In genomic region chr19:58261600-58261967, GRCh38 we compare ENCODE assay signal across 27 cellular contexts. TPM values are rescaled to one million over a fixed set of nuclear protein-coding genes. Genes with fewer than 3 reads are reported as not detected.
DNase-seq lines count a peak whose midpoint lies in the region; ATAC-seq, FAIRE-seq and TF ChIP-seq lines count a peak whose summit lies in the region.
"Had no signal": no experiment of that assay in that cellular context is flagged by ENCODE, and none has a peak within 500 bp of the region (broad histone marks: within the 10 kb centered on the region; RNA-seq: fewer than 3 reads in every experiment).

No MANE protein-coding gene starts in this region.

- no TSS peak for BruUV-seq in PC-3 (replicated peaks; lab: Mats Ljungman, UMichigan)
- BruUV-seq in endothelial cell of umbilical vein (replicated peaks; lab: Mats Ljungman, UMichigan), result no TSS peak

- POLR2A ChIA-PET in PC-3 (lab: Charles Lee; ENCODE audit: unreplicated experiment), result no interaction called here
- POLR2A ChIA-PET in endothelial cell of umbilical vein (lab: Charles Lee), result no interaction called here

- H3K27me3 Mint-ChIP-seq in natural killer cell (ENCODE audit: low read depth in 2 of 2), result no peaks in the 10 kb centered on the region
- H3K27me3 Mint-ChIP-seq: activated CD8-positive, alpha-beta memory T cell treated with anti-CD3 and anti-CD28 coated beads, Interleukin-2, amount 10 ng/mL, durations not matched to agents 7 days and 5 days; activated naive CD4-positive, alpha-beta T cell treated with anti-CD3 and anti-CD28 coated beads, Interleukin-2, amount 10 ng/mL, durations not matched to agents 7 days and 5 days; central memory CD8-positive, alpha-beta T cell; memory B cell; naive B cell; stimulated activated memory B cell treated with anti-CD40 and anti-IgM and Interleukin-4, amounts not matched to agents 10 μg/mL and 1 μg/mL and 100 μg/mL, for 72 hours had no signal

- FAIRE-seq in endothelial cell of umbilical vein (lab: Jason Lieb, UNC), result no peak

- no peak overlapping the region for H3K27ac ChIP-seq in PC-3 (ENCODE audit: low read length)
- no peak overlapping the region for H3K27ac ChIP-seq in endothelial cell of umbilical vein (ENCODE audit: insufficient read depth, low read depth, low read length)
- H3K27ac ChIP-seq in stomach smooth muscle (ENCODE audit: low read length), result no peak overlapping the region
- H3K27ac ChIP-seq in effector memory CD4-positive, alpha-beta T cell (ENCODE audit: insufficient read depth, low read length, poor library complexity, severe bottlenecking), result no peak overlapping the region
- H3K27ac ChIP-seq: 22Rv1, epithelial cell of prostate, SK-N-MC had no signal

- H3K36me3 ChIP-seq in PC-3 (ENCODE audit: low read depth, low read length), result peaks cover 91% of the 10 kb centered on the region
- H3K36me3 ChIP-seq in endothelial cell of umbilical vein (ENCODE audit: control insufficient read depth in 2 of 2, extremely low read depth in 1 of 2, insufficient read depth in 2 of 2, low read length in 2 of 2), result peaks cover 13 to 20% of the 10 kb centered on the region in 2 experiments
- peaks cover 65 to 68% of the 10 kb centered on the region in 2 donors for H3K36me3 ChIP-seq in stomach smooth muscle (ENCODE audit: control insufficient read depth in 2 of 2, insufficient read depth in 2 of 2, low read length in 2 of 2)
- H3K36me3 ChIP-seq in effector memory CD4-positive, alpha-beta T cell (ENCODE audit: control insufficient read depth, insufficient read depth, low read length), result peaks cover 65% of the 10 kb centered on the region

- no peak for ATAC-seq in PC-3
- no peak for ATAC-seq in natural killer cell
- ATAC-seq: activated CD8-positive, alpha-beta memory T cell treated with anti-CD3 and anti-CD28 coated beads, Interleukin-2, amount 10 ng/mL, durations not matched to agents 7 days and 5 days; stimulated activated memory B cell treated with anti-CD40 and anti-IgM and Interleukin-4, amounts not matched to agents 10 μg/mL and 1 μg/mL and 100 μg/mL, for 72 hours had no signal

- H3K9me3 Mint-ChIP-seq in natural killer cell, result peaks cover 7 to 17% of the 10 kb centered on the region in 2 donors

- H4K20me1 ChIP-seq in PC-3 (ENCODE audit: low read length) (no peaks in the 10 kb centered on the region), endothelial cell of umbilical vein (replicated peaks; ENCODE audit: control insufficient read depth, extremely low read depth, insufficient read depth, low read length) (no peaks in the 10 kb centered on the region)

- H3K9me3 ChIP-seq in PC-3 (ENCODE audit: low read length) (peaks cover 84% of the 10 kb centered on the region), endothelial cell of umbilical vein (replicated peaks; ENCODE audit: control insufficient read depth, insufficient read depth, low read length) (peaks cover 47% of the 10 kb centered on the region), stomach smooth muscle (ENCODE audit: control insufficient read depth in 2 of 2, low read length in 2 of 2) (peaks cover 56 to 94% of the 10 kb centered on the region in 2 donors)
- peaks cover 85% of the 10 kb centered on the region for H3K9me3 ChIP-seq in effector memory CD4-positive, alpha-beta T cell (ENCODE audit: control insufficient read depth, low read length)

- H2AFZ ChIP-seq in PC-3 (ENCODE audit: low read length) (no peak overlapping the region), endothelial cell of umbilical vein (ENCODE audit: low read depth, low read length) (no peak overlapping the region)

- TF ChIP-seq POLR2A in endothelial cell of umbilical vein (IDR thresholded peaks at IDR 0.05; ENCODE audit: low read depth, low read length), result no peak

- DNase-seq in DMS53 (lab: John Stamatoyannopoulos, UW) (peak; percentile 44), DMS53 treated with DMSO at 0.1 percent for 48 hours (lab: John Stamatoyannopoulos, UW; ENCODE audit: unreplicated experiment) (no peak), PC-3 (no peak), endothelial cell of umbilical vein (ENCODE audit: low read depth, low spot score) (no peak), natural killer cell (no peak), GDM1 (lab: John Stamatoyannopoulos, UW) (no peak)
- DNase-seq in effector memory CD4-positive, alpha-beta T cell, result no peak
- DNase-seq: activated CD4-positive, alpha-beta T cell treated with anti-CD3 and anti-CD28 coated beads for 4 hours; activated CD8-positive, alpha-beta memory T cell treated with anti-CD3 and anti-CD28 coated beads, Interleukin-2, amount 10 ng/mL, durations not matched to agents 7 days and 5 days; activated naive CD4-positive, alpha-beta T cell treated with anti-CD3 and anti-CD28 coated beads, Interleukin-2, amount 10 ng/mL, durations not matched to agents 7 days and 5 days; Caco-2; HFFc6; naive B cell; NCI-H1105 treated with DMSO at 0.1 percent for 48 hours; NCI-H2029; NCI-H226; NCI-H748 treated with DMSO at 0.1 percent for 48 hours; stimulated activated CD4-positive, alpha-beta T cell treated with anti-CD3 and anti-CD28 coated beads, Interleukin-2, amount 100 ng/mL, for 48 hours had no signal

- peaks cover 0 to 5% of the 10 kb centered on the region in 2 donors for H3K4me1 Mint-ChIP-seq in natural killer cell
- H3K4me1 Mint-ChIP-seq: activated CD8-positive, alpha-beta memory T cell treated with anti-CD3 and anti-CD28 coated beads, Interleukin-2, amount 10 ng/mL, durations not matched to agents 7 days and 5 days; activated naive CD4-positive, alpha-beta T cell treated with anti-CD3 and anti-CD28 coated beads, Interleukin-2, amount 10 ng/mL, durations not matched to agents 7 days and 5 days; central memory CD8-positive, alpha-beta T cell; memory B cell; stimulated activated memory B cell treated with anti-CD40 and anti-IgM and Interleukin-4, amounts not matched to agents 10 μg/mL and 1 μg/mL and 100 μg/mL, for 72 hours had no signal

- no peaks in the 10 kb centered on the region for H3K9me1 ChIP-seq in endothelial cell of umbilical vein (replicated peaks; ENCODE audit: control insufficient read depth, extremely low read depth, insufficient read depth, low read length)

- CTCF ChIA-PET in PC-3 (lab: Charles Lee), result no interaction called here
- CTCF ChIA-PET in endothelial cell of umbilical vein (lab: Charles Lee), result no interaction called here

- H3K4me3 Mint-ChIP-seq in natural killer cell, result no peak overlapping the region
- H3K4me3 Mint-ChIP-seq: activated CD8-positive, alpha-beta memory T cell treated with anti-CD3 and anti-CD28 coated beads, Interleukin-2, amount 10 ng/mL, durations not matched to agents 7 days and 5 days; activated naive CD4-positive, alpha-beta T cell treated with anti-CD3 and anti-CD28 coated beads, Interleukin-2, amount 10 ng/mL, durations not matched to agents 7 days and 5 days; activated T-helper 1 cell treated with anti-CD3 and anti-CD28 coated beads, Interleukin-12 subunit alpha, Interleukin-12 subunit beta, Interleukin-2, Interleukin-4 antibody, amounts not matched to agents 30 ng/mL and 10 ng/mL and 1 ng/mL, durations not matched to agents 14 hours and 24 hours and 36 hours; central memory CD8-positive, alpha-beta T cell; HFFc6; memory B cell; naive B cell; stimulated activated memory B cell treated with anti-CD40 and anti-IgM and Interleukin-4, amounts not matched to agents 10 μg/mL and 1 μg/mL and 100 μg/mL, for 72 hours; T-helper 1 cell treated with Interleukin-12 subunit alpha and Interleukin-12 subunit beta and Interleukin-4 antibody, amounts not matched to agents 30 μg/mL and 1 μg/mL, for 36 hours had no signal

- H3F3A ChIP-seq in PC-3 (ENCODE audit: low read length, unreplicated experiment), result no peaks in the 10 kb centered on the region

- H3K36me3 Mint-ChIP-seq in natural killer cell, result peaks cover 36% of the 10 kb centered on the region

- H3K27ac Mint-ChIP-seq in natural killer cell, result no peak overlapping the region
- H3K27ac Mint-ChIP-seq: activated CD8-positive, alpha-beta memory T cell treated with anti-CD3 and anti-CD28 coated beads, Interleukin-2, amount 10 ng/mL, durations not matched to agents 7 days and 5 days; activated naive CD4-positive, alpha-beta T cell treated with anti-CD3 and anti-CD28 coated beads, Interleukin-2, amount 10 ng/mL, durations not matched to agents 7 days and 5 days; activated T-helper 1 cell treated with anti-CD3 and anti-CD28 coated beads, Interleukin-12 subunit alpha, Interleukin-12 subunit beta, Interleukin-2, Interleukin-4 antibody, amounts not matched to agents 30 ng/mL and 10 ng/mL and 1 ng/mL, durations not matched to agents 14 hours and 24 hours and 36 hours; HFFc6; memory B cell; naive B cell; stimulated activated memory B cell treated with anti-CD40 and anti-IgM and Interleukin-4, amounts not matched to agents 10 μg/mL and 1 μg/mL and 100 μg/mL, for 72 hours; T-helper 1 cell treated with Interleukin-12 subunit alpha and Interleukin-12 subunit beta and Interleukin-4 antibody, amounts not matched to agents 30 μg/mL and 1 μg/mL, for 36 hours had no signal

- H3K4me1 ChIP-seq in PC-3 (ENCODE audit: insufficient read depth, low read length) (no peaks in the 10 kb centered on the region), endothelial cell of umbilical vein (ENCODE audit: control insufficient read depth, extremely low read depth, insufficient read depth, low read length) (no peaks in the 10 kb centered on the region), stomach smooth muscle (ENCODE audit: control insufficient read depth, insufficient read depth, low read length) (no peaks in the 10 kb centered on the region)
- no peaks in the 10 kb centered on the region for H3K4me1 ChIP-seq in effector memory CD4-positive, alpha-beta T cell (ENCODE audit: control insufficient read depth, insufficient read depth, low read length, poor library complexity, severe bottlenecking)
- H3K4me1 ChIP-seq: Caco-2 had no signal

- intact Hi-C loops in PC-3 (cut with micrococcal nuclease), result no loop called here
- intact Hi-C loops in endothelial cell of umbilical vein (cut with micrococcal nuclease), result no loop called here
- intact Hi-C loops in natural killer cell (cut with micrococcal nuclease), result loop anchor here (10.0 kb wide), 1 partner anchor 57 kb away; no protein-coding TSS in a partner anchor

- dilution Hi-C loops in endothelial cell of umbilical vein (cut with MboI; ENCODE audit: extremely low pct_ligation_motif_present, low sequenced_read_pairs), result no loop called here

- H3K79me2 ChIP-seq in PC-3 (ENCODE audit: low read length) (no peaks in the 10 kb centered on the region), endothelial cell of umbilical vein (ENCODE audit: control insufficient read depth, insufficient read depth, low read length) (no peaks in the 10 kb centered on the region)

- H3K9me2 ChIP-seq in PC-3 (replicated peaks; ENCODE audit: low read length), result no peaks in the 10 kb centered on the region

- H3K4me3 ChIP-seq in PC-3 (ENCODE audit: low read length), result peak overlapping the region; percentile 7; the same call in 1 of the 2 replicates
- no peak overlapping the region for H3K4me3 ChIP-seq in endothelial cell of umbilical vein (replicated peaks in 1 of 3; ENCODE audit: insufficient read depth in 1 of 3, low read depth in 1 of 3, low read length in 3 of 3)
- peak overlapping the region; percentile 24 to 65 for H3K4me3 ChIP-seq in stomach smooth muscle (ENCODE audit: low read length in 2 of 2)
- H3K4me3 ChIP-seq in effector memory CD4-positive, alpha-beta T cell (ENCODE audit: insufficient read depth, low read depth, low read length, poor library complexity, severe bottlenecking), result no peak overlapping the region
- H3K4me3 ChIP-seq: SK-N-MC had no signal

- TF ChIP-seq CTCF in PC-3 (conservative IDR thresholded peaks at IDR 0.05; ENCODE audit: low read depth, low read length), result no peak
- no peak for TF ChIP-seq CTCF in endothelial cell of umbilical vein (IDR thresholded peaks at IDR 0.05; ENCODE audit: extremely low read depth in 1 of 2, insufficient read depth in 1 of 2, low read depth in 1 of 2, low read length in 2 of 2)
- no peak for TF ChIP-seq CTCF in natural killer cell (IDR thresholded peaks at IDR 0.05)

- H3K9ac ChIP-seq in PC-3 (ENCODE audit: low read length) (no peak overlapping the region), endothelial cell of umbilical vein (replicated peaks; ENCODE audit: extremely low read depth, insufficient read depth, low read length) (no peak overlapping the region), stomach smooth muscle (ENCODE audit: low read length in 2 of 2) (no peak overlapping the region)

- H3K4me2 ChIP-seq in PC-3 (ENCODE audit: low read length) (no peak overlapping the region), endothelial cell of umbilical vein (ENCODE audit: insufficient read depth, low read length) (no peak overlapping the region)

- H3K27me3 ChIP-seq in PC-3 (ENCODE audit: low read length) (no peaks in the 10 kb centered on the region), endothelial cell of umbilical vein (ENCODE audit: control insufficient read depth in 2 of 2, insufficient read depth in 2 of 2, low read length in 2 of 2) (no peaks in the 10 kb centered on the region), stomach smooth muscle (ENCODE audit: control insufficient read depth in 1 of 2, insufficient read depth in 2 of 2, low read length in 2 of 2) (no peaks in the 10 kb centered on the region)
- H3K27me3 ChIP-seq in effector memory CD4-positive, alpha-beta T cell (replicated peaks; ENCODE audit: control insufficient read depth, insufficient read depth, low read length, poor library complexity, severe bottlenecking), result no peaks in the 10 kb centered on the region

RNA-seq across cellular contexts. Expression of gene ZNF8, which starts 17.2 kb away (rescaled TPM):
- 7.3 and 7.9 TPM in 2 replicates for total RNA-seq in PC-3 (2014; rRNA removed)
- 6.3 and 6.8 TPM in 2 replicates for total RNA-seq in endothelial cell of umbilical vein
- polyA plus RNA-seq in endothelial cell of umbilical vein, result 3.7 and 4.0 TPM in 2 replicates
- 2.4 and 2.7 TPM in 2 replicates for polyA plus RNA-seq in endothelial cell of umbilical vein (2011; cell fraction: cytosol; rRNA removed)
- 9.2 and 10.2 TPM in 2 replicates for polyA plus RNA-seq in endothelial cell of umbilical vein (2011; cell fraction: nucleus; rRNA removed)
- 1.2 and 1.4 TPM in 2 replicates for polyA plus RNA-seq in endothelial cell of umbilical vein (2012)
- 12.1 and 12.5 TPM in 2 replicates for polyA minus RNA-seq in endothelial cell of umbilical vein
- polyA minus RNA-seq in endothelial cell of umbilical vein (2011; cell fraction: cytosol; rRNA and poly(A)+ RNA removed), result 5.1 TPM
- 6.0 and 9.5 TPM in 2 replicates for polyA minus RNA-seq in endothelial cell of umbilical vein (2011; cell fraction: nucleus; rRNA and poly(A)+ RNA removed)
- total RNA-seq in natural killer cell, result 1 to 10 TPM; 6.4 to 8.7 (median 7.7) TPM

RNA-seq across cellular contexts. Expression of gene ZNF544, which starts 32.9 kb away (rescaled TPM):
- total RNA-seq in PC-3 (2014; rRNA removed), result 73.7 and 115 TPM in 2 replicates
- 39.3 and 45.4 TPM in 2 replicates for total RNA-seq in endothelial cell of umbilical vein
- polyA plus RNA-seq in endothelial cell of umbilical vein, result 33.4 and 36.1 TPM in 2 replicates
- polyA plus RNA-seq in endothelial cell of umbilical vein (2011; cell fraction: cytosol; rRNA removed), result 33.3 and 35.8 TPM in 2 replicates
- polyA plus RNA-seq in endothelial cell of umbilical vein (2011; cell fraction: nucleus; rRNA removed), result 33.5 and 40.7 TPM in 2 replicates
- polyA plus RNA-seq in endothelial cell of umbilical vein (2012), result 30.9 and 36.6 TPM in 2 replicates
- polyA minus RNA-seq in endothelial cell of umbilical vein, result 62.0 and 68.9 TPM in 2 replicates
- polyA minus RNA-seq in endothelial cell of umbilical vein (2011; cell fraction: cytosol; rRNA and poly(A)+ RNA removed), result 29.5 TPM
- polyA minus RNA-seq in endothelial cell of umbilical vein (2011; cell fraction: nucleus; rRNA and poly(A)+ RNA removed), result 44.2 and 49.2 TPM in 2 replicates
- 10 to 100 TPM; 21.9 to 31.5 (median 21.9) TPM for total RNA-seq in natural killer cell

RNA-seq across cellular contexts. Expression of gene ERVK3-1, which starts 43.6 kb away (rescaled TPM):
- 104 and 116 TPM in 2 replicates for total RNA-seq in PC-3 (2014; rRNA removed)
- 25.8 and 28.4 TPM in 2 replicates for total RNA-seq in endothelial cell of umbilical vein
- 25.9 and 29.3 TPM in 2 replicates for polyA plus RNA-seq in endothelial cell of umbilical vein
- 28.0 and 29.4 TPM in 2 replicates for polyA plus RNA-seq in endothelial cell of umbilical vein (2011; cell fraction: cytosol; rRNA removed)
- polyA plus RNA-seq in endothelial cell of umbilical vein (2011; cell fraction: nucleus; rRNA removed), result 122 and 125 TPM in 2 replicates
- polyA plus RNA-seq in endothelial cell of umbilical vein (2012), result 26.8 and 34.9 TPM in 2 replicates
- 29.3 and 30.2 TPM in 2 replicates for polyA minus RNA-seq in endothelial cell of umbilical vein
- 14.8 TPM for polyA minus RNA-seq in endothelial cell of umbilical vein (2011; cell fraction: cytosol; rRNA and poly(A)+ RNA removed)
- 61.4 and 66.4 TPM in 2 replicates for polyA minus RNA-seq in endothelial cell of umbilical vein (2011; cell fraction: nucleus; rRNA and poly(A)+ RNA removed)
- 100 to 1,000 TPM in 2 of 3 donors, 10 to 100 TPM in 1; 96.1 to 142 (median 119) TPM for total RNA-seq in natural killer cell

Comparison
In these comparisons a context has a peak if more than half of its experiments do, and no peak if none do; other contexts are left out.
1. H3K4me3 ChIP-seq: peak in PC-3 (single experiment) and stomach smooth muscle (2 of 2); none in endothelial cell of umbilical vein (0 of 3) and effector memory CD4-positive, alpha-beta T cell (single experiment).